Comparison of ENCODE assay signal across 9 cellular contexts in genomic region chr16:69073181-69073669, GRCh38. TPM values are rescaled to one million over a fixed set of nuclear protein-coding genes. Genes with fewer than 3 reads are reported as not detected.
DNase-seq lines count a peak whose midpoint lies in the region; ATAC-seq and TF ChIP-seq lines count a peak whose summit lies in the region.
"Had no signal": no experiment of that assay in that cellular context is flagged by ENCODE, and none has a peak within 500 bp of the region (broad histone marks: within the 10 kb centered on the region; RNA-seq: fewer than 3 reads in every experiment).

No MANE protein-coding gene starts in this region.

- H3K27ac Mint-ChIP-seq in immature natural killer cell, result no peak overlapping the region

- H3K14ac ChIP-seq in trophoblast cell (ENCODE audit: low read length), result no peak overlapping the region

- H3K9me3 Mint-ChIP-seq in immature natural killer cell, result peaks cover 0 to 2% (median 0%) of the 10 kb centered on the region in 6 donors
- H3K9me3 Mint-ChIP-seq: mesothelial cell of epicardium had no signal

- DNase-seq in GM03348 (ENCODE audit: low spot score), result peak; percentile 79
- peak in 2 of 3 donors; percentile 47 to 68 for DNase-seq in Peyer's patch
- DNase-seq in fibroblast of gingiva (ENCODE audit: low read depth), result peak; percentile 70
- DNase-seq in trophoblast cell, result peak; percentile 87 to 90
- no peak for DNase-seq in immature natural killer cell
- DNase-seq in activated CD4-positive, alpha-beta T cell treated with anti-CD3 and anti-CD28 coated beads, Interleukin-2, amount 50 U/mL, for 1 hour, result no peak
- no peak for DNase-seq in middle frontal gyrus (ENCODE audit: extremely low spot score, low spot score)

- H2BK120ac ChIP-seq in trophoblast cell (ENCODE audit: insufficient read depth, low read length, poor library complexity), result no peak overlapping the region

- H3K4ac ChIP-seq in trophoblast cell (ENCODE audit: low read depth, low read length), result no peak overlapping the region

- H3K18ac ChIP-seq in trophoblast cell (ENCODE audit: low read length), result peak overlapping the region; percentile 64

- H4K8ac ChIP-seq in trophoblast cell (ENCODE audit: low read depth, low read length), result peak overlapping the region; percentile 48

- TF ChIP-seq POLR2A in Peyer's patch (IDR thresholded peaks at IDR 0.05), result no peak

- H3K79me1 ChIP-seq in trophoblast cell (ENCODE audit: low read length), result peaks cover 4% of the 10 kb centered on the region

- H3K27me3 ChIP-seq in Peyer's patch, result no peaks in the 10 kb centered on the region
- H3K27me3 ChIP-seq in trophoblast cell (ENCODE audit: insufficient read depth, low read length), result no peaks in the 10 kb centered on the region

- H3K9me3 ChIP-seq in Peyer's patch, result no peaks in the 10 kb centered on the region
- no peaks in the 10 kb centered on the region for H3K9me3 ChIP-seq in trophoblast cell (ENCODE audit: insufficient read depth, low read depth, low read length)

- ATAC-seq in HG02623 (IDR thresholded peaks at IDR 0.05; ENCODE audit: unreplicated experiment), result no peak

- no peak for TF ChIP-seq CTCF in Peyer's patch (IDR thresholded peaks at IDR 0.05)

- H4K12ac ChIP-seq in trophoblast cell (ENCODE audit: low read depth, low read length), result no peak overlapping the region

- no peak overlapping the region for H2BK12ac ChIP-seq in trophoblast cell (ENCODE audit: low read length)

- H3K4me3 ChIP-seq in Peyer's patch (no peak overlapping the region), trophoblast cell (ENCODE audit: low read depth, low read length) (no peak overlapping the region)

- H2BK5ac ChIP-seq in trophoblast cell (ENCODE audit: low read depth, low read length, poor library complexity), result no peak overlapping the region

- H3K4me3 Mint-ChIP-seq in immature natural killer cell, result no peak overlapping the region
- H3K4me3 Mint-ChIP-seq: mesothelial cell of epicardium had no signal

- H2AFZ ChIP-seq in trophoblast cell (ENCODE audit: insufficient read depth, low read length, poor library complexity), result peak overlapping the region; percentile 25

- H3K27me3 Mint-ChIP-seq in immature natural killer cell (ENCODE audit: low read depth in 3 of 3), result peaks cover 0 to 2% (median 0%) of the 10 kb centered on the region in 3 donors

- H3K4me1 ChIP-seq in Peyer's patch (peaks cover 0 to 5% (median 0%) of the 10 kb centered on the region in 4 donors), trophoblast cell (ENCODE audit: control insufficient read depth in 1 of 2, insufficient read depth in 2 of 2, low read length in 2 of 2) (peaks cover 11 to 14% of the 10 kb centered on the region in 2 experiments)

- no peak overlapping the region for H3K4me2 ChIP-seq in trophoblast cell (ENCODE audit: low read length)

- no peaks in the 10 kb centered on the region for H3K4me1 Mint-ChIP-seq in immature natural killer cell

- H3K79me2 ChIP-seq in trophoblast cell (ENCODE audit: control insufficient read depth, insufficient read depth, low read length, poor library complexity), result no peaks in the 10 kb centered on the region

- no CpG with 5 or more reads among the region's 8 CpGs for WGBS in trophoblast cell (ENCODE audit: extremely low coverage, insufficient coverage, insufficient read length)

- no peak overlapping the region for H3K23ac ChIP-seq in trophoblast cell (ENCODE audit: low read length)

- peaks cover 0 to 6% (median 0%) of the 10 kb centered on the region in 3 donors for H3K36me3 Mint-ChIP-seq in immature natural killer cell
- H3K36me3 Mint-ChIP-seq: mesothelial cell of epicardium had no signal

- H4K91ac ChIP-seq in trophoblast cell (ENCODE audit: low read depth, low read length), result no peak overlapping the region

- H2AK5ac ChIP-seq in trophoblast cell (ENCODE audit: low read length), result no peak overlapping the region

- peak overlapping the region in 1 of 4 donors; percentile 34 for H3K27ac ChIP-seq in Peyer's patch
- H3K27ac ChIP-seq in trophoblast cell (ENCODE audit: low read depth, low read length), result no peak overlapping the region

- H3K36me3 ChIP-seq in Peyer's patch (no peaks in the 10 kb centered on the region), trophoblast cell (ENCODE audit: control insufficient read depth in 1 of 2, insufficient read depth in 2 of 2, low read length in 2 of 2) (no peaks in the 10 kb centered on the region)

- no peak overlapping the region for H3K9ac ChIP-seq in trophoblast cell (ENCODE audit: low read length)

RNA-seq across cellular contexts. Expression of gene HAS3, which starts 32.2 kb away (rescaled TPM):
- total RNA-seq in Peyer's patch, result 1 to 10 TPM; 1.1 to 2.5 (median 1.2) TPM
- polyA plus RNA-seq in trophoblast cell (2013), result 0.31 and 0.49 TPM in 2 replicates
- under 1 TPM in 2 of 3 donors, not detected in 1; 0.32 to 0.35 TPM for polyA plus RNA-seq in immature natural killer cell

RNA-seq across cellular contexts. Expression of gene CHTF8, which starts 59.2 kb away (rescaled TPM):
- 10 to 100 TPM; 53.9 to 68.7 (median 60.2) TPM for total RNA-seq in Peyer's patch
- 99.6 and 102 TPM in 2 replicates for polyA plus RNA-seq in trophoblast cell (2013)
- polyA plus RNA-seq in immature natural killer cell, result 100 to 1,000 TPM; 134 to 160 (median 150) TPM

RNA-seq across cellular contexts. Expression of gene UTP4, which starts 59.2 kb away (rescaled TPM):
- total RNA-seq in Peyer's patch, result 10 to 100 TPM in 3 of 4 donors, 1 to 10 TPM in 1; 8.9 to 19.4 (median 13.1) TPM
- polyA plus RNA-seq in trophoblast cell (2013), result 30.0 and 32.5 TPM in 2 replicates
- 10 to 100 TPM; 38.8 to 69.1 (median 50.4) TPM for polyA plus RNA-seq in immature natural killer cell

Comparison
In these comparisons a context has a peak if more than half of its experiments do, and no peak if none do; other contexts are left out.
1. DNase-seq: peak in GM03348 (single experiment), Peyer's patch (2 of 3), fibroblast of gingiva (single experiment) and trophoblast cell (2 of 2); none in immature natural killer cell (0 of 3), activated CD4-positive, alpha-beta T cell treated with anti-CD3 and anti-CD28 coated beads, Interleukin-2, amount 50 U/mL, for 1 hour (single experiment) and middle frontal gyrus (single experiment).